ENCODE assay signal across 26 cellular contexts in the genomic region with DNA sequence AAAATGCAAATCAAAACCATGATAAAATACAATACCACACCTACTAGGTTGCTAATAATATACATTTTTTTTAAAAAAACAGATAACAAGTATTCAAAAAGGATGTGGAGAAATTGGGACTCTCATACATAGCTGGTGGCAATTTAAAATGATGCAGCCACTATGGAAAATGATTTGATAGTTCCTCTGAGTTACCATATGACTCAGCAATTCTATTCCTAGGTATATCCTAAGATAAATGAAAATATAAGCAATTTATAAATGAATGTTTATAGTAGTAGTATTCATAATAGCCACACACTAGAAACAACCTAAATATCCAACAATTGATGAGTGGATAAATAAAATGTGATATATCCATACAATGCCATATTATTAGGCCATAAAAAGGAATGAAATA.
"Had no signal": no experiment of that assay in that cellular context is flagged by ENCODE, and none has a peak within 500 bp of the region (broad histone marks: within the 10 kb centered on the region; RNA-seq: fewer than 3 reads in every experiment).

No MANE protein-coding gene starts in this region.

- H3K4me1 ChIP-seq: parathyroid adenoma, psoas muscle, spleen, transverse colon, upper lobe of right lung, uterus had no signal

- H3K4me3 ChIP-seq: neural progenitor cell, ovary, psoas muscle, skin epidermis, smooth muscle cell, spleen, tibial artery, transverse colon, upper lobe of right lung, uterus had no signal

- H3K27me3 ChIP-seq: neural progenitor cell, ovary, spleen, tibial artery, transverse colon, upper lobe of right lung, uterus had no signal

- H3K9me3 ChIP-seq: ovary, psoas muscle, tibial artery, upper lobe of right lung had no signal

- H3K27ac ChIP-seq: neural progenitor cell, ovary, parathyroid adenoma, psoas muscle, skin epidermis, spleen, tibial artery, transverse colon, upper lobe of right lung, uterus had no signal

- DNase-seq: naive thymus-derived CD4-positive, alpha-beta T cell; natural killer cell; occipital lobe; ovary; posterior cingulate gyrus; psoas muscle; right cardiac atrium; spleen; stimulated activated CD4-positive, alpha-beta T cell treated with anti-CD3 and anti-CD28 coated beads, Interleukin-12 subunit alpha, Interleukin-12 subunit beta, amount 100 ng/mL, for 4 hours; stimulated activated CD4-positive, alpha-beta T cell treated with anti-CD3 and anti-CD28 coated beads, Interleukin-1b, Interleukin-23, amount 100 ng/mL, for 48 hours; stimulated activated CD4-positive, alpha-beta T cell treated with anti-CD3 and anti-CD28 coated beads, Interleukin-4, amount 100 ng/mL, for 1 hour; stimulated activated CD4-positive, alpha-beta T cell treated with anti-CD3 and anti-CD28 coated beads, Interleukin-4, amount 100 ng/mL, for 4 hours; stimulated activated CD8-positive, alpha-beta memory T cell treated with anti-CD3 and anti-CD28 coated beads, Interleukin-4, amount 100 ng/mL, for 48 hours; stimulated activated naive CD4-positive, alpha-beta T cell; stimulated activated naive CD8-positive, alpha-beta T cell treated with anti-CD3 and anti-CD28 coated beads, Interleukin-15, amount 100 ng/mL, for 72 hours; stimulated activated naive CD8-positive, alpha-beta T cell treated with anti-CD3 and anti-CD28 coated beads, Interleukin-15, Interleukin-2, amounts not matched to agents 100 U/mL and 50 U/mL, for 24 hours; tibial artery; transverse colon; upper lobe of right lung; uterus had no signal

- ATAC-seq: naive thymus-derived CD4-positive, alpha-beta T cell; natural killer cell; psoas muscle; right cardiac atrium; sciatic nerve; stimulated activated memory B cell treated with anti-CD40 and anti-IgM and Interleukin-4, amounts not matched to agents 10 μg/mL and 1 μg/mL and 100 μg/mL, for 72 hours; stimulated activated naive CD8-positive, alpha-beta T cell treated with anti-CD3 and anti-CD28 coated beads, Interleukin-15, amount 100 ng/mL, for 72 hours; stimulated activated naive CD8-positive, alpha-beta T cell treated with anti-CD3 and anti-CD28 coated beads, Interleukin-15, Interleukin-2, amounts not matched to agents 100 U/mL and 50 U/mL, for 24 hours; upper lobe of right lung had no signal

- H3K4me2 ChIP-seq: neural progenitor cell, smooth muscle cell had no signal

- H3K36me3 ChIP-seq: ovary, spleen, tibial artery, transverse colon, upper lobe of right lung, uterus had no signal
